In genomic region chr13:46894534-46894906, GRCh38 we compare ENCODE assay signal across 8 cellular contexts. TPM values are rescaled to one million over a fixed set of nuclear protein-coding genes. Genes with fewer than 3 reads are reported as not detected.
A peak's percentile ranks its signal among the peaks of the same experiment; 100 is the strongest.
DNase-seq lines count a peak whose midpoint lies in the region; ATAC-seq and TF ChIP-seq lines count a peak whose summit lies in the region.

No MANE protein-coding gene starts in this region.

- peak overlapping the region; percentile 94 for H3K4me2 ChIP-seq in mammary epithelial cell (ENCODE audit: insufficient read depth, low read depth, low read length)

- intact Hi-C loops in mammary epithelial cell (cut with micrococcal nuclease): loop anchor here (1.0 to 10.0 kb wide), 5 partner anchors 53 to 880 kb away; no protein-coding TSS in a partner anchor

- H3K4me1 ChIP-seq in mammary epithelial cell (ENCODE audit: insufficient read depth, low read length) (peaks cover 4% of the 10 kb centered on the region), mucosa of rectum (ENCODE audit: control insufficient read depth in 2 of 2, insufficient read depth in 2 of 2, low read length in 2 of 2) (no peaks in the 10 kb centered on the region)

- H3K4me3 ChIP-seq in AG04450 (ENCODE audit: low read depth, low read length): peak overlapping the region; percentile 73
- peak overlapping the region in 2 of 3 experiments; percentile 57 to 58 for H3K4me3 ChIP-seq in mammary epithelial cell (replicated peaks in 1 of 3; ENCODE audit: insufficient read depth in 1 of 3, low read depth in 2 of 3, low read length in 3 of 3)
- H3K4me3 ChIP-seq in mucosa of rectum (ENCODE audit: low read length in 2 of 2): peak overlapping the region; percentile 65 to 78

- TF ChIP-seq CTCF in AG04450 (IDR thresholded peaks at IDR 0.05; ENCODE audit: low read depth, low read length) (no peak), mammary epithelial cell (conservative IDR thresholded peaks at IDR 0.05 in 1 of 2, IDR thresholded peaks at IDR 0.05 in 1 of 2; ENCODE audit: extremely low read depth in 1 of 2, insufficient read depth in 1 of 2, low read depth in 1 of 2, low read length in 2 of 2) (no peak)

- no peak overlapping the region for H3K27ac ChIP-seq in AG04450 (ENCODE audit: low read depth, low read length)
- H3K27ac ChIP-seq in mammary epithelial cell (ENCODE audit: insufficient read depth, low read depth, low read length): no peak overlapping the region
- H3K27ac ChIP-seq in mucosa of rectum (ENCODE audit: low read depth in 2 of 2, low read length in 2 of 2): no peak overlapping the region

- H3K36me3 ChIP-seq in mammary epithelial cell (ENCODE audit: insufficient read depth, low read length): no peaks in the 10 kb centered on the region
- H3K36me3 ChIP-seq in mucosa of rectum (ENCODE audit: control insufficient read depth in 2 of 2, insufficient read depth in 2 of 2, low read length in 2 of 2): no peaks in the 10 kb centered on the region

- peak overlapping the region; percentile 93 for H2AFZ ChIP-seq in mammary epithelial cell (ENCODE audit: low read depth, low read length)

- H4K20me1 ChIP-seq in mammary epithelial cell (ENCODE audit: insufficient read depth, low read length): no peaks in the 10 kb centered on the region

- DNase-seq in AG04450 (ENCODE audit: low read depth, low spot score): no peak
- no peak for DNase-seq in mammary epithelial cell
- DNase-seq in KG1 (lab: John Stamatoyannopoulos, UW): no peak
- DNase-seq in KBM-7: no peak
- DNase-seq in UCSD-AML1 (lab: John Stamatoyannopoulos, UW; ENCODE audit: unreplicated experiment): no peak

- ATAC-seq in HG02870 (IDR thresholded peaks at IDR 0.05; ENCODE audit: unreplicated experiment) (peak; percentile 3), HG03520 (IDR thresholded peaks at IDR 0.05; ENCODE audit: unreplicated experiment) (no peak)

- H3K79me2 ChIP-seq in mammary epithelial cell (ENCODE audit: insufficient read depth, low read length): no peaks in the 10 kb centered on the region

- CTCF ChIA-PET in AG04450 (lab: Charles Lee) (interaction anchor here (0.6 to 3.3 kb wide), 45 partner anchors 8 to 1291 kb away, joined by 3 to 23 read pairs (median 4); partner anchors contain the start of gene NUDT15), mammary epithelial cell (lab: Charles Lee; ENCODE audit: low non-redundant PET) (interaction anchor here (0.7 kb wide), 1 partner anchor 68 kb away, joined by 3 read pairs; no protein-coding TSS in a partner anchor)

- dilution Hi-C loops in mammary epithelial cell (cut with HindIII; ENCODE audit: low sequenced_read_pairs): loop anchor here (5.0 kb wide), 1 partner anchor 78 kb away; no protein-coding TSS in a partner anchor

- H3K9me3 ChIP-seq in AG04450 (ENCODE audit: control insufficient read depth, insufficient read depth, low read length): no peaks in the 10 kb centered on the region
- no peaks in the 10 kb centered on the region for H3K9me3 ChIP-seq in mammary epithelial cell (replicated peaks; ENCODE audit: insufficient read depth, low read length)
- H3K9me3 ChIP-seq in mucosa of rectum (ENCODE audit: control insufficient read depth in 2 of 2, low read length in 2 of 2): no peaks in the 10 kb centered on the region

- in situ Hi-C loops in mammary epithelial cell (cut with MboI; ENCODE audit: low sequenced_read_pairs in 2 of 2) (no loop called here), KBM-7 (cut with MboI; ENCODE audit: low pct_unique_long_range_greater_than_20kb, low sequenced_read_pairs) (no loop called here)

- BruUV-seq in mammary epithelial cell (replicated peaks; lab: Mats Ljungman, UMichigan): no TSS peak

- H3K27me3 ChIP-seq in AG04450 (ENCODE audit: control insufficient read depth, insufficient read depth, low read length): peaks cover 12% of the 10 kb centered on the region
- H3K27me3 ChIP-seq in mammary epithelial cell (ENCODE audit: insufficient read depth, low read length): peaks cover 6% of the 10 kb centered on the region
- peaks cover 10% of the 10 kb centered on the region in 2 donors for H3K27me3 ChIP-seq in mucosa of rectum (ENCODE audit: control insufficient read depth in 2 of 2, insufficient read depth in 2 of 2, low read length in 2 of 2)

- H3K9ac ChIP-seq in mammary epithelial cell (ENCODE audit: insufficient read depth, low read length): no peak overlapping the region
- H3K9ac ChIP-seq in mucosa of rectum (ENCODE audit: low read depth in 1 of 2, low read length in 2 of 2): peak overlapping the region in 1 of 2 donors; percentile 57

- POLR2A ChIA-PET in AG04450 (lab: Yijun Ruan, JAX): interaction anchor here (0.9 kb wide), 1 partner anchor 586 kb away, joined by 6 read pairs; no protein-coding TSS in a partner anchor

RNA-seq across cellular contexts. Expression of gene HTR2A, which starts 2.3 kb away (rescaled TPM):
- polyA plus RNA-seq in AG04450 (2011; rRNA removed) (0.02 and 0.06 TPM in 2 replicates), mammary epithelial cell (not detected)
- 0.41 TPM in 1 of 2 replicates, not detected in the other for polyA minus RNA-seq in AG04450 (2011; rRNA and poly(A)+ RNA removed)
- total RNA-seq in mammary epithelial cell: under 1 TPM in 1 of 2 donors, not detected in 1; 0.33 TPM
- polyA minus RNA-seq in mammary epithelial cell: not detected
